Comparison of ENCODE assay signal across 9 cellular contexts in genomic region chr3:8324727-8325126, GRCh38.
DNase-seq lines count a peak whose midpoint lies in the region; ATAC-seq, FAIRE-seq and TF ChIP-seq lines count a peak whose summit lies in the region.
"Had no signal": no experiment of that assay in that cellular context is flagged by ENCODE, and none has a peak within 500 bp of the region (broad histone marks: within the 10 kb centered on the region; RNA-seq: fewer than 3 reads in every experiment).

No MANE protein-coding gene starts in this region.

- H4K20me1 ChIP-seq in K562 (replicated peaks; ENCODE audit: control insufficient read depth, insufficient read depth, low read length), result no peaks in the 10 kb centered on the region

- BruUV-seq in K562 (replicated peaks; lab: Mats Ljungman, UMichigan), result no TSS peak

- H3K27me3 ChIP-seq in K562 (ENCODE audit: control insufficient read depth in 2 of 2, insufficient read depth in 2 of 2, low read length in 2 of 2), result no peaks in the 10 kb centered on the region

- no peaks in the 10 kb centered on the region for H3K4me1 ChIP-seq in K562 (replicated peaks in 1 of 2; ENCODE audit: control insufficient read depth in 2 of 2, insufficient read depth in 2 of 2, low read length in 2 of 2)

- no peaks in the 10 kb centered on the region for H3K79me2 ChIP-seq in K562 (ENCODE audit: control insufficient read depth, insufficient read depth, low read length)

- intact Hi-C loops in Right ventricle myocardium superior (cut with DNase I) (loop anchor here (5.0 kb wide), 1 partner anchor 93 kb away; no protein-coding TSS in a partner anchor), cardiac septum (cut with DNase I) (loop anchor here (5.0 kb wide), 1 partner anchor 93 kb away; no protein-coding TSS in a partner anchor), K562 (cut with micrococcal nuclease) (loop anchor here (10.0 kb wide), 1 partner anchor 300 kb away; no protein-coding TSS in a partner anchor)

- peak; percentile 54 for DNase-seq in Right ventricle myocardium superior
- no peak for DNase-seq in cardiac septum (ENCODE audit: low spot score)
- peak; percentile 11 to 48 (median 30) for DNase-seq in T-helper 1 cell
- no peak for DNase-seq in K562 (ENCODE audit: extremely low read depth in 1 of 4, low spot score in 3 of 4)
- DNase-seq in left lobe of liver (ENCODE audit: low spot score), result no peak
- peak; percentile 2 to 55 (median 12) for DNase-seq in stimulated activated naive CD4-positive, alpha-beta T cell (lab: John Stamatoyannopoulos, UW)
- DNase-seq in NCI-H1105 (lab: John Stamatoyannopoulos, UW), result no peak

- H3K9me1 ChIP-seq in K562 (ENCODE audit: control insufficient read depth, insufficient read depth, low read length), result no peaks in the 10 kb centered on the region

- no peak overlapping the region for H3K9ac ChIP-seq in K562 (ENCODE audit: insufficient read depth in 1 of 2, low read depth in 2 of 2, low read length in 2 of 2)

- 3% methylated on average over 3 of the region's 3 CpGs for WGBS in K562 (ENCODE audit: insufficient coverage, low coverage, missing lambda C conversion rate)

- TF ChIP-seq CTCF in K562 (IDR thresholded peaks at IDR 0.05 in 2 of 3, conservative IDR thresholded peaks at IDR 0.05 in 1 of 3; ENCODE audit: insufficient read depth in 2 of 3, low read depth in 1 of 3, low read length in 3 of 3), result 0 out of 6 replicates have a peak, but pooled peaks of 1 of the 3 experiments have one; percentile 27

- in situ Hi-C loops in K562 (cut with MboI), result no loop called here

- TF ChIP-seq EP300 in K562 (IDR thresholded peaks at IDR 0.05; ENCODE audit: low read length), result no peak

- POLR2A ChIA-PET in K562 (lab: Yijun Ruan, JAX), result no interaction called here

- H3K27ac ChIP-seq in K562 (ENCODE audit: extremely low read depth, low read depth, low read length), result no peak overlapping the region

- no peak overlapping the region for H2AFZ ChIP-seq in K562 (ENCODE audit: low read depth, low read length)

- ATAC-seq in Right ventricle myocardium superior (ENCODE audit: poor library complexity) (peak; percentile 79), HG03159 (IDR thresholded peaks at IDR 0.05; ENCODE audit: unreplicated experiment) (peak; percentile 74), K562 (peak; percentile 59; the same call in 2 of the 3 replicates), left lobe of liver (peak; percentile 76)

- TF ChIP-seq POLR2A in K562 (conservative IDR thresholded peaks at IDR 0.05), result no peak

- TF ChIP-seq RAD21 in K562 (CRISPR knock-in tag; conservative IDR thresholded peaks at IDR 0.05 in 1 of 2, IDR thresholded peaks at IDR 0.05 in 1 of 2), result peak; percentile 80 to 90

- H3K4me2 ChIP-seq in K562 (ENCODE audit: insufficient read depth, low read length), result no peak overlapping the region

- FAIRE-seq in K562 (lab: Jason Lieb, UNC), result no peak
- FAIRE-seq: GM18507 had no signal

- no peak overlapping the region for H3K4me3 ChIP-seq in K562

- CTCF ChIA-PET in K562 (lab: Yijun Ruan, JAX; ENCODE audit: low intra/inter-chr PET ratio), result interaction anchor here (0.6 to 1.3 kb wide), 3 partner anchors 92 to 1562 kb away, joined by 4 to 8 read pairs (median 6); no protein-coding TSS in a partner anchor

- H3K36me3 ChIP-seq in K562 (ENCODE audit: control insufficient read depth, insufficient read depth, low read length), result no peaks in the 10 kb centered on the region

- no peaks in the 10 kb centered on the region; the same call in 1 of the 2 replicates for H3K9me3 ChIP-seq in K562 (replicated peaks; ENCODE audit: control insufficient read depth, insufficient read depth, low read depth, low read length)

TF ChIP-seq in K562, 482 proteins besides CTCF, POLR2A, EP300 and RAD21 (continues in another document):
- TF ChIP-seq PHB (CRISPR knock-in tag; IDR thresholded peaks at IDR 0.05) (no peak), HMBOX1 (IDR thresholded peaks at IDR 0.05) (no peak), ZNF699 (CRISPR knock-in tag; IDR thresholded peaks at IDR 0.05; ENCODE audit: insufficient replicate concordance) (no peak), ZNF668 (CRISPR knock-in tag; IDR thresholded peaks at IDR 0.05) (no peak), ZBTB34 (CRISPR knock-in tag; IDR thresholded peaks at IDR 0.05) (no peak), CEBPG (CRISPR knock-in tag; IDR thresholded peaks at IDR 0.05) (no peak), CEBPG (tag; conservative IDR thresholded peaks at IDR 0.05 in 1 of 2, IDR thresholded peaks at IDR 0.05 in 1 of 2) (0 out of 4 replicates have a peak, but pooled peaks have one; percentile 13 to 23), ZNF639 (CRISPR knock-in tag; conservative IDR thresholded peaks at IDR 0.05 in 1 of 2, IDR thresholded peaks at IDR 0.05 in 1 of 2) (no peak), ZBED1 (IDR thresholded peaks at IDR 0.05) (no peak), TAF15 (IDR thresholded peaks at IDR 0.05; ENCODE audit: low read depth, low read length) (no peak), HCFC1 (IDR thresholded peaks at IDR 0.05; ENCODE audit: low read depth, low read length) (no peak), NR4A1 (CRISPR knock-in tag; IDR thresholded peaks at IDR 0.05) (no peak), NR4A1 (tag; IDR thresholded peaks at IDR 0.05) (no peak), MCM5 (IDR thresholded peaks at IDR 0.05; ENCODE audit: low read depth) (no peak), SREBF2 (CRISPR knock-in tag; IDR thresholded peaks at IDR 0.05) (no peak), TGIF2 (CRISPR knock-in tag; IDR thresholded peaks at IDR 0.05) (no peak), MAFG (tag; conservative IDR thresholded peaks at IDR 0.05) (no peak)
- TF ChIP-seq, protein P1, sequence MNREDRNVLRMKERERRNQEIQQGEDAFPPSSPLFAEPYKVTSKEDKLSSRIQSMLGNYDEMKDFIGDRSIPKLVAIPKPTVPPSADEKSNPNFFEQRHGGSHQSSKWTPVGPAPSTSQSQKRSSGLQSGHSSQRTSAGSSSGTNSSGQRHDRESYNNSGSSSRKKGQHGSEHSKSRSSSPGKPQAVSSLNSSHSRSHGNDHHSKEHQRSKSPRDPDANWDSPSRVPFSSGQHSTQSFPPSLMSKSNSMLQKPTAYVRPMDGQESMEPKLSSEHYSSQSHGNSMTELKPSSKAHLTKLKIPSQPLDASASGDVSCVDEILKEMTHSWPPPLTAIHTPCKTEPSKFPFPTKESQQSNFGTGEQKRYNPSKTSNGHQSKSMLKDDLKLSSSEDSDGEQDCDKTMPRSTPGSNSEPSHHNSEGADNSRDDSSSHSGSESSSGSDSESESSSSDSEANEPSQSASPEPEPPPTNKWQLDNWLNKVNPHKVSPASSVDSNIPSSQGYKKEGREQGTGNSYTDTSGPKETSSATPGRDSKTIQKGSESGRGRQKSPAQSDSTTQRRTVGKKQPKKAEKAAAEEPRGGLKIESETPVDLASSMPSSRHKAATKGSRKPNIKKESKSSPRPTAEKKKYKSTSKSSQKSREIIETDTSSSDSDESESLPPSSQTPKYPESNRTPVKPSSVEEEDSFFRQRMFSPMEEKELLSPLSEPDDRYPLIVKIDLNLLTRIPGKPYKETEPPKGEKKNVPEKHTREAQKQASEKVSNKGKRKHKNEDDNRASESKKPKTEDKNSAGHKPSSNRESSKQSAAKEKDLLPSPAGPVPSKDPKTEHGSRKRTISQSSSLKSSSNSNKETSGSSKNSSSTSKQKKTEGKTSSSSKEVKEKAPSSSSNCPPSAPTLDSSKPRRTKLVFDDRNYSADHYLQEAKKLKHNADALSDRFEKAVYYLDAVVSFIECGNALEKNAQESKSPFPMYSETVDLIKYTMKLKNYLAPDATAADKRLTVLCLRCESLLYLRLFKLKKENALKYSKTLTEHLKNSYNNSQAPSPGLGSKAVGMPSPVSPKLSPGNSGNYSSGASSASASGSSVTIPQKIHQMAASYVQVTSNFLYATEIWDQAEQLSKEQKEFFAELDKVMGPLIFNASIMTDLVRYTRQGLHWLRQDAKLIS (CRISPR knock-in tag; IDR thresholded peaks at IDR 0.05), result no peak

Comparison
In these comparisons a context has a peak if more than half of its experiments do, and no peak if none do; other contexts are left out.
1. DNase-seq: peak in Right ventricle myocardium superior (single experiment), T-helper 1 cell (5 of 5) and stimulated activated naive CD4-positive, alpha-beta T cell (6 of 6); none in cardiac septum (single experiment), K562 (0 of 4), left lobe of liver (single experiment) and NCI-H1105 (single experiment).
2. Peak in every context shown above with its lines, with median percentiles within 50 percentile points of each other: ATAC-seq.